36 cellular contexts compared by ENCODE assay signal in the genomic region with DNA sequence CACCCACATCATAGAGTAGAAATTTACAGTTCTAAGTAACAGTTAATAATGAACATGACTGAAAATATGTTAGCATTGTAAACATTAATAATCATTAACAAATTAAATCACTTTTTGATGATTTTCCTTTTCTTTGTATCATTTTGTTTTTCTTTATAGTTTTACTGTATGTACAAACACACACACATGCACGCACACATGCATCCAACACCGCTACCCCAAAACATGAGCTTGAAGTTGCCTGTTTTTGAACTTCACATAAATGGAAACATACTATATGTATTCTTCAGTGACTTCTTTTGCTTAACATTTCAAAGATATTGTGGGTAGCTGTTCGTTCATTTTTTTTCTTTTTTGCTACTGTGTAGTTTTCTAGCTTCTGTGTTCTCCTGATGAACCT.
"Had no signal": no experiment of that assay in that cellular context is flagged by ENCODE, and none has a peak within 500 bp of the region (broad histone marks: within the 10 kb centered on the region; RNA-seq: fewer than 3 reads in every experiment).

No MANE protein-coding gene starts in this region.

- H3K36me3 ChIP-seq: ascending aorta, breast epithelium, cardiac muscle cell, esophagus muscularis mucosa, gastrocnemius medialis, WERI-Rb-1 had no signal

- H3K4me3 ChIP-seq: ascending aorta, breast epithelium, cardiac muscle cell, coronary artery, dorsolateral prefrontal cortex, esophagus muscularis mucosa, gastrocnemius medialis, heart left ventricle had no signal

- H3K36me3 Mint-ChIP-seq: activated naive CD4-positive, alpha-beta T cell treated with anti-CD3 and anti-CD28 coated beads, Interleukin-2, amount 50 U/mL, for 72 hours; brain had no signal

- H3K27me3 Mint-ChIP-seq: activated CD4-positive, alpha-beta memory T cell treated with anti-CD3 and anti-CD28 coated beads for 36 hours; activated CD4-positive, alpha-beta T cell treated with anti-CD3 and anti-CD28 coated beads for 36 hours; activated CD4-positive, alpha-beta T cell treated with anti-CD3 and anti-CD28 coated beads, Interleukin-2, amount 10 ng/mL, durations not matched to agents 24 days and 14 days; activated CD8-positive, alpha-beta memory T cell treated with anti-CD3 and anti-CD28 coated beads, Interleukin-2, amount 10 ng/mL, durations not matched to agents 7 days and 5 days; activated naive CD8-positive, alpha-beta T cell treated with anti-CD3 and anti-CD28 coated beads, Interleukin-2, amount 10 ng/mL, durations not matched to agents 7 days and 5 days; brain; dendritic cell treated with granulocyte-macrophage colony-stimulating factor and Interleukin-4, amounts not matched to agents 40 ng/mL and 50 ng/mL, for 4 days; T-helper 17 cell had no signal

- H3K27ac Mint-ChIP-seq: activated CD4-positive, alpha-beta memory T cell treated with anti-CD3 and anti-CD28 coated beads for 36 hours; activated CD4-positive, alpha-beta T cell treated with anti-CD3 and anti-CD28 coated beads for 36 hours; activated CD4-positive, alpha-beta T cell treated with anti-CD3 and anti-CD28 coated beads, Interleukin-2, amount 10 ng/mL, durations not matched to agents 24 days and 14 days; activated CD8-positive, alpha-beta memory T cell treated with anti-CD3 and anti-CD28 coated beads, Interleukin-2, amount 10 ng/mL, durations not matched to agents 7 days and 5 days; activated CD8-positive, alpha-beta T cell treated with anti-CD3 and anti-CD28 coated beads, Interleukin-2, amount 10 ng/mL, durations not matched to agents 7 days and 5 days; activated naive CD4-positive, alpha-beta T cell treated with anti-CD3 and anti-CD28 coated beads, Interleukin-2, amount 50 U/mL, for 72 hours; activated naive CD8-positive, alpha-beta T cell treated with anti-CD3 and anti-CD28 coated beads, Interleukin-2, amount 10 ng/mL, durations not matched to agents 7 days and 5 days; activated T-cell treated with anti-CD3 and anti-CD28 coated beads, Interleukin-2, amount 50 U/mL, for 72 hours; brain; dendritic cell treated with granulocyte-macrophage colony-stimulating factor and Interleukin-4, amounts not matched to agents 40 ng/mL and 50 ng/mL, for 4 days; endodermal cell; T-helper 17 cell; T-helper 2 cell treated with Interferon-gamma antibody and Interleukin-4, amounts not matched to agents 5 μg/mL and 100 μg/mL, for 36 hours had no signal

- H3K9me3 Mint-ChIP-seq: activated CD4-positive, alpha-beta memory T cell treated with anti-CD3 and anti-CD28 coated beads for 36 hours; activated CD4-positive, alpha-beta T cell treated with anti-CD3 and anti-CD28 coated beads, Interleukin-2, amount 10 ng/mL, durations not matched to agents 24 days and 14 days; activated naive CD4-positive, alpha-beta T cell treated with anti-CD3 and anti-CD28 coated beads, Interleukin-2, amount 50 U/mL, for 72 hours; activated naive CD8-positive, alpha-beta T cell treated with anti-CD3 and anti-CD28 coated beads, Interleukin-2, amount 10 ng/mL, durations not matched to agents 7 days and 5 days; activated T-cell treated with anti-CD3 and anti-CD28 coated beads, Interleukin-2, amount 50 U/mL, for 72 hours; brain; dendritic cell treated with granulocyte-macrophage colony-stimulating factor and Interleukin-4, amounts not matched to agents 40 ng/mL and 50 ng/mL, for 4 days; endodermal cell; T-helper 2 cell treated with Interferon-gamma antibody and Interleukin-4, amounts not matched to agents 5 μg/mL and 100 μg/mL, for 36 hours had no signal

- H3K4me1 Mint-ChIP-seq: activated CD4-positive, alpha-beta T cell treated with anti-CD3 and anti-CD28 coated beads for 36 hours; T-helper 17 cell had no signal

- H3K9me3 ChIP-seq: ascending aorta, breast epithelium, esophagus muscularis mucosa, gastrocnemius medialis, heart left ventricle had no signal

- H3K27ac ChIP-seq: breast epithelium, cardiac muscle cell, coronary artery, dorsolateral prefrontal cortex, esophagus muscularis mucosa, foreskin keratinocyte, gastrocnemius medialis, heart left ventricle, WERI-Rb-1 had no signal

- ATAC-seq: activated CD4-positive, alpha-beta T cell treated with anti-CD3 and anti-CD28 coated beads for 36 hours; activated CD8-positive, alpha-beta memory T cell treated with anti-CD3 and anti-CD28 coated beads, Interleukin-2, amount 10 ng/mL, durations not matched to agents 7 days and 5 days; activated CD8-positive, alpha-beta T cell treated with anti-CD3 and anti-CD28 coated beads, Interleukin-2, amount 10 ng/mL, durations not matched to agents 7 days and 5 days; activated naive CD4-positive, alpha-beta T cell treated with anti-CD3 and anti-CD28 coated beads, Interleukin-2, amount 50 U/mL, for 72 hours; activated T-cell treated with anti-CD3 and anti-CD28 coated beads, Interleukin-2, amount 50 U/mL, for 72 hours; foreskin keratinocyte; gastrocnemius medialis; heart left ventricle; T-helper 17 cell had no signal

- DNase-seq: activated CD4-positive, alpha-beta memory T cell treated with anti-CD3 and anti-CD28 coated beads for 36 hours; activated CD4-positive, alpha-beta T cell treated with anti-CD3 and anti-CD28 coated beads for 36 hours; activated CD4-positive, alpha-beta T cell treated with anti-CD3 and anti-CD28 coated beads, Interleukin-2, amount 10 ng/mL, durations not matched to agents 24 days and 14 days; activated CD4-positive, CD25-positive, alpha-beta regulatory T cell; activated CD4-positive, CD25-positive, alpha-beta regulatory T cell treated with anti-CD3 and anti-CD28 coated beads, Interleukin-2, amount 50 U/mL, for 72 hours; activated CD8-positive, alpha-beta memory T cell treated with anti-CD3 and anti-CD28 coated beads, Interleukin-2, amount 10 ng/mL, durations not matched to agents 7 days and 5 days; activated CD8-positive, alpha-beta memory T cell treated with anti-CD3 and anti-CD28 coated beads, Interleukin-2, amount 50 U/mL, for 4 hours; activated CD8-positive, alpha-beta T cell treated with anti-CD3 and anti-CD28 coated beads, Interleukin-2, amount 10 ng/mL, durations not matched to agents 7 days and 5 days; activated effector memory CD4-positive, alpha-beta T cell treated with Interleukin-2 at 50 U/mL for 16 hours; activated gamma-delta T cell treated with Interleukin-2 at 50 U/mL for 16 hours; activated naive CD4-positive, alpha-beta T cell treated with Interleukin-2 at 50 U/mL for 16 hours; activated naive CD8-positive, alpha-beta T cell treated with anti-CD3 and anti-CD28 coated beads, Interleukin-2, amount 10 ng/mL, durations not matched to agents 7 days and 5 days; activated T-cell treated with anti-CD3 and anti-CD28 coated beads, Interleukin-2, amount 50 U/mL, for 1 hour; activated T-cell treated with anti-CD3 and anti-CD28 coated beads, Interleukin-2, amount 50 U/mL, for 72 hours; central memory CD4-positive, alpha-beta T cell; cerebellar nuclear complex; dorsolateral prefrontal cortex; effector memory CD4-positive, alpha-beta T cell; endodermal cell; foreskin keratinocyte; gastrocnemius medialis; glutamatergic neuron; heart left ventricle; T-helper 1 cell; T-helper 17 cell; T1000; WERI-Rb-1 had no signal

- H3K27me3 ChIP-seq: ascending aorta, breast epithelium, cardiac muscle cell, dorsolateral prefrontal cortex, esophagus muscularis mucosa, foreskin keratinocyte, gastrocnemius medialis, heart left ventricle had no signal

- H3K4me3 Mint-ChIP-seq: activated CD4-positive, alpha-beta memory T cell treated with anti-CD3 and anti-CD28 coated beads for 36 hours; activated CD4-positive, alpha-beta T cell treated with anti-CD3 and anti-CD28 coated beads for 36 hours; activated CD4-positive, alpha-beta T cell treated with anti-CD3 and anti-CD28 coated beads, Interleukin-2, amount 10 ng/mL, durations not matched to agents 24 days and 14 days; activated CD8-positive, alpha-beta memory T cell treated with anti-CD3 and anti-CD28 coated beads, Interleukin-2, amount 10 ng/mL, durations not matched to agents 7 days and 5 days; activated CD8-positive, alpha-beta T cell treated with anti-CD3 and anti-CD28 coated beads, Interleukin-2, amount 10 ng/mL, durations not matched to agents 7 days and 5 days; activated naive CD8-positive, alpha-beta T cell treated with anti-CD3 and anti-CD28 coated beads, Interleukin-2, amount 10 ng/mL, durations not matched to agents 7 days and 5 days; activated T-cell treated with anti-CD3 and anti-CD28 coated beads, Interleukin-2, amount 50 U/mL, for 72 hours; brain; dendritic cell treated with granulocyte-macrophage colony-stimulating factor and Interleukin-4, amounts not matched to agents 40 ng/mL and 50 ng/mL, for 4 days; endodermal cell; T-helper 17 cell; T-helper 2 cell treated with Interferon-gamma antibody and Interleukin-4, amounts not matched to agents 5 μg/mL and 100 μg/mL, for 36 hours had no signal
